ENCODE assay signal across 4 cellular contexts in genomic region chr2:218722876-218723477, GRCh38.
TF ChIP-seq lines count a peak whose summit lies in the region.

No MANE protein-coding gene starts in this region.

TF ChIP-seq in GM23338, 12 proteins besides CTCF, POLR2A, EP300 and RAD21 (continues in another document):
- TF ChIP-seq ZNF331 (CRISPR knock-in tag; IDR thresholded peaks at IDR 0.05; ENCODE audit: low read depth) (no peak), EZH2phosphoT487 (IDR thresholded peaks at IDR 0.05; ENCODE audit: unreplicated experiment) (no peak), JUNB (IDR thresholded peaks at IDR 0.05; ENCODE audit: unreplicated experiment) (no peak), ETS1 (IDR thresholded peaks at IDR 0.05) (no peak), REST (IDR thresholded peaks at IDR 0.05; ENCODE audit: unreplicated experiment) (no peak), EZH2 (IDR thresholded peaks at IDR 0.05; ENCODE audit: low read depth, unreplicated experiment) (no peak), NANOG (IDR thresholded peaks at IDR 0.05; ENCODE audit: borderline replicate concordance) (no peak), POLR2AphosphoS5 (IDR thresholded peaks at IDR 0.05; ENCODE audit: low read depth) (no peak), CREB1 (CRISPR knock-in tag; IDR thresholded peaks at IDR 0.05; ENCODE audit: low read depth) (no peak)

TF ChIP-seq in K562, 482 proteins besides CTCF, POLR2A, EP300 and RAD21 (continues in another document):
- TF ChIP-seq MGA (IDR thresholded peaks at IDR 0.05) = no peak

TF ChIP-seq in neural cell, 6 proteins besides CTCF, POLR2A, EP300 and RAD21:
- TF ChIP-seq REST (IDR thresholded peaks at IDR 0.05; ENCODE audit: borderline replicate concordance) (no peak), EZH2 (IDR thresholded peaks at IDR 0.05; ENCODE audit: borderline replicate concordance, insufficient read depth, low read length, poor library complexity, severe bottlenecking) (no peak), POLR2AphosphoS5 (IDR thresholded peaks at IDR 0.05) (no peak), TAF1 (IDR thresholded peaks at IDR 0.05; ENCODE audit: low read depth) (no peak), MXI1 (conservative IDR thresholded peaks at IDR 0.05; ENCODE audit: poor library complexity, severe bottlenecking) (no peak), SMC3 (conservative IDR thresholded peaks at IDR 0.05; ENCODE audit: poor library complexity) (no peak)

TF ChIP-seq in SK-N-SH treated with all-trans-retinoic acid at 6 μM for 48 hours, 23 proteins besides CTCF, POLR2A, EP300 and RAD21:
- TF ChIP-seq GLIS3 (CRISPR knock-in tag; IDR thresholded peaks at IDR 0.05) = no peak
- no peak for TF ChIP-seq CSDC2 (CRISPR knock-in tag; IDR thresholded peaks at IDR 0.05)
- no peak for TF ChIP-seq ZFP3 (CRISPR knock-in tag; IDR thresholded peaks at IDR 0.05)
- no peak for TF ChIP-seq ZNF70 (CRISPR knock-in tag; IDR thresholded peaks at IDR 0.05)
